In genomic region chr2:85154048-85154753, GRCh38 we compare ENCODE assay signal across 19 cellular contexts. TPM values are rescaled to one million over a fixed set of nuclear protein-coding genes. Genes with fewer than 3 reads are reported as not detected.
DNase-seq lines count a peak whose midpoint lies in the region; ATAC-seq, FAIRE-seq and TF ChIP-seq lines count a peak whose summit lies in the region.
"Had no signal": no experiment of that assay in that cellular context is flagged by ENCODE, and none has a peak within 500 bp of the region (broad histone marks: within the 10 kb centered on the region; RNA-seq: fewer than 3 reads in every experiment).

No MANE protein-coding gene starts in this region.

- H3K9ac ChIP-seq in mesendoderm (ENCODE audit: low read length): no peak overlapping the region

- DNase-seq in COLO829 (ENCODE audit: low spot score) (peak; percentile 30), epithelial cell of esophagus (ENCODE audit: low read depth) (peak; percentile 59), mesendoderm (no peak), posterior cingulate gyrus (no peak), hepatic stellate cell (ENCODE audit: low spot score) (no peak), HTR-8/SVneo (ENCODE audit: insufficient read length, low spot score) (no peak)
- peak; percentile 8 for DNase-seq in Jurkat, Clone E6-1 (ENCODE audit: low read depth, low spot score)
- DNase-seq: adrenal gland; CD8-positive, alpha-beta memory T cell; cerebellar nuclear complex; mesenchymal stem cell; NCI-H187; NCI-H510A; stimulated activated CD4-positive, alpha-beta T cell treated with anti-CD3 and anti-CD28 coated beads, Interleukin-4, amount 100 ng/mL, for 1 hour; substantia nigra; T-helper 2 cell had no signal

- no peak overlapping the region for H2BK5ac ChIP-seq in mesendoderm (ENCODE audit: low read length)

- H3K4me2 ChIP-seq in mesendoderm (ENCODE audit: low read length): no peak overlapping the region

- H3K27ac ChIP-seq in mesendoderm (ENCODE audit: low read depth, low read length): no peak overlapping the region
- H3K27ac ChIP-seq: adrenal gland, neutrophil had no signal

- H3K4me1 ChIP-seq in mesendoderm (ENCODE audit: control insufficient read depth, low read depth, low read length): peaks cover 11% of the 10 kb centered on the region

- H3K36me3 ChIP-seq in mesendoderm (ENCODE audit: control insufficient read depth, insufficient read depth, low read length): no peaks in the 10 kb centered on the region
- H3K36me3 ChIP-seq: adrenal gland, neutrophil had no signal

- intact Hi-C loops in posterior cingulate gyrus (cut with DNase I): no loop called here

- no peak overlapping the region for H3K56ac ChIP-seq in mesendoderm (ENCODE audit: low read length)

- TF ChIP-seq CTCF in epithelial cell of esophagus (IDR thresholded peaks at IDR 0.05; ENCODE audit: insufficient read depth, low read depth, low read length, missing control alignments): no peak

- no peak overlapping the region for H3K23ac ChIP-seq in mesendoderm (ENCODE audit: low read length)

- peak overlapping the region; percentile 12 for H2AK5ac ChIP-seq in mesendoderm (ENCODE audit: low read length)

- no peak overlapping the region for H3K4ac ChIP-seq in mesendoderm (ENCODE audit: low read depth, low read length)

- H3K4me3 ChIP-seq in Jurkat, Clone E6-1 (ENCODE audit: low read length): no peak overlapping the region
- no peak overlapping the region for H3K4me3 ChIP-seq in epithelial cell of esophagus (ENCODE audit: low read length)
- no peak overlapping the region for H3K4me3 ChIP-seq in mesendoderm (ENCODE audit: low read length)
- H3K4me3 ChIP-seq: adrenal gland had no signal

- FAIRE-seq in HTR-8/SVneo (lab: Jason Lieb, UNC): no peak
- FAIRE-seq: endometrium had no signal

- H4K8ac ChIP-seq in mesendoderm (ENCODE audit: low read depth, low read length): no peak overlapping the region

- peaks cover 10% of the 10 kb centered on the region for H3K79me2 ChIP-seq in mesendoderm (ENCODE audit: control insufficient read depth, insufficient read depth, low read length)

- H4K5ac ChIP-seq in mesendoderm (ENCODE audit: low read length): no peak overlapping the region

- H3K27me3 ChIP-seq in mesendoderm (ENCODE audit: insufficient read depth, low read length, poor library complexity): no peaks in the 10 kb centered on the region
- H3K27me3 ChIP-seq: adrenal gland had no signal

- H3K18ac ChIP-seq in mesendoderm (ENCODE audit: low read length): no peak overlapping the region

- no peak for ATAC-seq in HG02885 (IDR thresholded peaks at IDR 0.05; ENCODE audit: poor library complexity, unreplicated experiment)

- no peaks in the 10 kb centered on the region for H3K79me1 ChIP-seq in mesendoderm (ENCODE audit: low read length)

- no peak overlapping the region for H2BK120ac ChIP-seq in mesendoderm (ENCODE audit: low read depth, low read length)

- no peak overlapping the region for H2BK15ac ChIP-seq in mesendoderm (replicated peaks; ENCODE audit: low read depth)

- no CpG with 5 or more reads among the region's 7 CpGs for WGBS in mesendoderm (ENCODE audit: extremely low coverage, insufficient coverage, low lambda C conversion rate)

RNA-seq across cellular contexts. Expression of gene TCF7L1, which starts 21.0 kb away (rescaled TPM):
- 0.68 TPM for polyA plus RNA-seq in Jurkat, Clone E6-1 (2012; ENCODE audit: insufficient read depth, insufficient read length)
- 57.4 TPM for polyA plus RNA-seq in mesendoderm (2013, experiment 1 of 2)
- 61.2 TPM for polyA plus RNA-seq in mesendoderm (2013, experiment 2 of 2)

Comparison
In these comparisons a context has a peak if more than half of its experiments do, and no peak if none do; other contexts are left out.
1. DNase-seq: peak in COLO829 (single experiment), Jurkat, Clone E6-1 (single experiment) and epithelial cell of esophagus (single experiment); none in mesendoderm (single experiment), posterior cingulate gyrus (0 of 10), hepatic stellate cell (single experiment) and HTR-8/SVneo (single experiment).